13 cellular contexts compared by ENCODE assay signal in genomic region chr3:184433178-184433577, GRCh38. TPM values are rescaled to one million over a fixed set of nuclear protein-coding genes. Genes with fewer than 3 reads are reported as not detected.
"Had no signal": no experiment of that assay in that cellular context is flagged by ENCODE, and none has a peak within 500 bp of the region (broad histone marks: within the 10 kb centered on the region; RNA-seq: fewer than 3 reads in every experiment).

No MANE protein-coding gene starts in this region.

RNA-seq across cellular contexts. Expression of gene CHRD, which starts 53.3 kb away (rescaled TPM):
- total RNA-seq: activated B cell treated with CpG ODN at 0.5 μM for 24 hours; activated CD4-positive, alpha-beta memory T cell treated with anti-CD3 and anti-CD28 coated beads, Interleukin-2, amount 10 ng/mL, durations not matched to agents 7 days and 5 days; activated CD4-positive, alpha-beta T cell treated with anti-CD3 and anti-CD28 coated beads, Interleukin-2, amount 10 ng/mL, durations not matched to agents 24 days and 14 days; activated CD4-positive, alpha-beta T cell treated with anti-CD3 and anti-CD28 coated beads, Interleukin-2, amount 10 ng/mL, durations not matched to agents 7 days and 5 days; activated CD8-positive, alpha-beta memory T cell treated with anti-CD3 and anti-CD28 coated beads for 36 hours; activated CD8-positive, alpha-beta memory T cell treated with anti-CD3 and anti-CD28 coated beads, Interleukin-2, amount 10 ng/mL, durations not matched to agents 7 days and 5 days; activated CD8-positive, alpha-beta T cell treated with anti-CD3 and anti-CD28 coated beads for 36 hours; activated CD8-positive, alpha-beta T cell treated with anti-CD3 and anti-CD28 coated beads, Interleukin-2, amount 10 ng/mL, durations not matched to agents 7 days and 5 days; T-helper 1 cell treated with Interleukin-12 subunit alpha and Interleukin-12 subunit beta and Interleukin-4 antibody, amounts not matched to agents 30 ng/mL and 1 ng/mL, for 36 hours; T-helper 17 cell; T-helper 2 cell treated with Interferon-gamma antibody and Interleukin-4, amounts not matched to agents 100 ng/mL and 5 ng/mL, for 36 hours had no signal

RNA-seq across cellular contexts. Expression of gene THPO, which starts 55.2 kb away (rescaled TPM):
- total RNA-seq: activated B cell treated with CpG ODN at 0.5 μM for 24 hours; activated CD4-positive, alpha-beta memory T cell treated with anti-CD3 and anti-CD28 coated beads for 36 hours; activated CD4-positive, alpha-beta memory T cell treated with anti-CD3 and anti-CD28 coated beads, Interleukin-2, amount 10 ng/mL, durations not matched to agents 7 days and 5 days; activated CD4-positive, alpha-beta T cell treated with anti-CD3 and anti-CD28 coated beads for 36 hours; activated CD4-positive, alpha-beta T cell treated with anti-CD3 and anti-CD28 coated beads, Interleukin-2, amount 10 ng/mL, durations not matched to agents 24 days and 14 days; activated CD4-positive, alpha-beta T cell treated with anti-CD3 and anti-CD28 coated beads, Interleukin-2, amount 10 ng/mL, durations not matched to agents 7 days and 5 days; activated CD8-positive, alpha-beta memory T cell treated with anti-CD3 and anti-CD28 coated beads for 36 hours; activated CD8-positive, alpha-beta memory T cell treated with anti-CD3 and anti-CD28 coated beads, Interleukin-2, amount 10 ng/mL, durations not matched to agents 7 days and 5 days; activated CD8-positive, alpha-beta T cell treated with anti-CD3 and anti-CD28 coated beads for 36 hours; activated CD8-positive, alpha-beta T cell treated with anti-CD3 and anti-CD28 coated beads, Interleukin-2, amount 10 ng/mL, durations not matched to agents 7 days and 5 days; T-helper 1 cell treated with Interleukin-12 subunit alpha and Interleukin-12 subunit beta and Interleukin-4 antibody, amounts not matched to agents 30 ng/mL and 1 ng/mL, for 36 hours; T-helper 17 cell; T-helper 2 cell treated with Interferon-gamma antibody and Interleukin-4, amounts not matched to agents 100 ng/mL and 5 ng/mL, for 36 hours had no signal
